Comparison of ENCODE assay signal across 17 cellular contexts in the genomic region with DNA sequence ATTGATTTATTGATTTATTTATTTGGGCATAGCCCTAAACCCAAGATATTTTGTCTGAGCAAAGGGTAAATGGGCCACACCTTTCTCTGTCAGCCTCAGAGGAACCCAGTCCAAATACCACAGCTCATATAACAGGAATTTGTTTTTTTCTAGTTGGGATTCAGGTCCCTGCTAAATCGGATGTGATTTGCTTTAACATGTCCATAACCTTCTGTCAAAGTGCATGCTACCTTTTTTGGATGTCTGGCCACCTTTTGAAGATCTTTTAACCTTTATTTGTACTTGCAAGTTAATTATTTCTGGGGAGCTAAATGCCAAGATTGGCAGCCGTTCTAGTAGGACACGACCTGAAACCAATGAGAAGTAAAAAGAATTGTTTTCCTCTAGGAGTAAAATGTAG.
A peak's percentile ranks its signal among the peaks of the same experiment; 100 is the strongest.
DNase-seq lines count a peak whose midpoint lies in the region; ATAC-seq, FAIRE-seq and TF ChIP-seq lines count a peak whose summit lies in the region.
"Had no signal": no experiment of that assay in that cellular context is flagged by ENCODE, and none has a peak within 500 bp of the region (broad histone marks: within the 10 kb centered on the region; RNA-seq: fewer than 3 reads in every experiment).

No MANE protein-coding gene starts in this region.

- H3K27ac Mint-ChIP-seq in MCF 10A (ENCODE audit: low read depth, unreplicated experiment) = peak overlapping the region; percentile 93
- no peak overlapping the region for H3K27ac Mint-ChIP-seq in astrocyte (ENCODE audit: unreplicated experiment)
- no peak overlapping the region for H3K27ac Mint-ChIP-seq in activated T-cell treated with anti-CD3 and anti-CD28 coated beads, Interleukin-2, amount 50 U/mL, for 72 hours

- no peaks in the 10 kb centered on the region for H3K9me3 Mint-ChIP-seq in MCF 10A (ENCODE audit: unreplicated experiment)
- no peaks in the 10 kb centered on the region for H3K9me3 Mint-ChIP-seq in astrocyte (ENCODE audit: unreplicated experiment)
- H3K9me3 Mint-ChIP-seq in activated T-cell treated with anti-CD3 and anti-CD28 coated beads, Interleukin-2, amount 50 U/mL, for 72 hours = no peaks in the 10 kb centered on the region
- H3K9me3 Mint-ChIP-seq: GM23338 had no signal

- H3K79me2 ChIP-seq in astrocyte (ENCODE audit: insufficient read depth, low read length) = no peaks in the 10 kb centered on the region
- no peaks in the 10 kb centered on the region for H3K79me2 ChIP-seq in smooth muscle cell (ENCODE audit: low read depth)

- no TSS peak for BruUV-seq in MCF 10A (replicated peaks; lab: Mats Ljungman, UMichigan)

- no peak for TF ChIP-seq POLR2A in breast epithelium (IDR thresholded peaks at IDR 0.05)

- no peak for TF ChIP-seq CTCF in MCF 10A (IDR thresholded peaks at IDR 0.05; ENCODE audit: unreplicated experiment)
- TF ChIP-seq CTCF in breast epithelium (IDR thresholded peaks at IDR 0.05) = no peak
- no peak for TF ChIP-seq CTCF in astrocyte (IDR thresholded peaks at IDR 0.05; ENCODE audit: insufficient read depth, low read depth, low read length)
- no peak for TF ChIP-seq CTCF in foreskin keratinocyte (conservative IDR thresholded peaks at IDR 0.05)
- no peak for TF ChIP-seq CTCF in smooth muscle cell (IDR thresholded peaks at IDR 0.05; ENCODE audit: borderline replicate concordance, insufficient read depth, poor library complexity, severe bottlenecking)

- H3K4me3 ChIP-seq in breast epithelium (no peak overlapping the region), astrocyte (ENCODE audit: insufficient read depth, low read depth, low read length) (no peak overlapping the region), smooth muscle cell (no peak overlapping the region)
- H3K4me3 ChIP-seq: GM23338, MG63 had no signal

- peak; percentile 59 for ATAC-seq in foreskin keratinocyte
- ATAC-seq in activated T-cell treated with anti-CD3 and anti-CD28 coated beads, Interleukin-2, amount 50 U/mL, for 72 hours (replicated peaks in 1 of 2) = no peak
- no peak for ATAC-seq in GM19395 (IDR thresholded peaks at IDR 0.05; ENCODE audit: unreplicated experiment)
- no peak for ATAC-seq in HG02642 (IDR thresholded peaks at IDR 0.05; ENCODE audit: poor library complexity, unreplicated experiment)
- ATAC-seq: GM23338 had no signal

- H3K27ac ChIP-seq in breast epithelium (no peak overlapping the region), astrocyte (ENCODE audit: low read depth, low read length) (no peak overlapping the region), foreskin keratinocyte (peak overlapping the region; percentile 66), smooth muscle cell (ENCODE audit: low read depth) (peak overlapping the region; percentile 6)
- H3K27ac ChIP-seq: 22Rv1, C4-2B had no signal

- POLR2A ChIA-PET in MCF 10A (lab: Yijun Ruan, JAX) = interaction anchor here (1.0 to 2.8 kb wide), 11 partner anchors 8 to 312 kb away, joined by 3 to 18 read pairs (median 4); a partner anchor contains a TSS

- H3K27me3 Mint-ChIP-seq in MCF 10A (ENCODE audit: insufficient read depth, unreplicated experiment) (no peaks in the 10 kb centered on the region), astrocyte (ENCODE audit: low read depth, unreplicated experiment) (no peaks in the 10 kb centered on the region)
- peaks cover 5% of the 10 kb centered on the region for H3K27me3 Mint-ChIP-seq in activated T-cell treated with anti-CD3 and anti-CD28 coated beads, Interleukin-2, amount 50 U/mL, for 72 hours (ENCODE audit: low read depth)

- no peaks in the 10 kb centered on the region for H3K36me3 Mint-ChIP-seq in MCF 10A (ENCODE audit: insufficient read depth, unreplicated experiment)
- H3K36me3 Mint-ChIP-seq in astrocyte (ENCODE audit: low read depth, unreplicated experiment) = no peaks in the 10 kb centered on the region
- no peaks in the 10 kb centered on the region for H3K36me3 Mint-ChIP-seq in activated T-cell treated with anti-CD3 and anti-CD28 coated beads, Interleukin-2, amount 50 U/mL, for 72 hours (ENCODE audit: insufficient read depth in 2 of 2)

- peaks cover 29% of the 10 kb centered on the region for H3K4me1 Mint-ChIP-seq in MCF 10A (ENCODE audit: insufficient read depth, unreplicated experiment)
- peaks cover 6% of the 10 kb centered on the region for H3K4me1 Mint-ChIP-seq in astrocyte (ENCODE audit: low read depth, unreplicated experiment)
- H3K4me1 Mint-ChIP-seq in activated T-cell treated with anti-CD3 and anti-CD28 coated beads, Interleukin-2, amount 50 U/mL, for 72 hours (ENCODE audit: low read depth) = no peaks in the 10 kb centered on the region

- H3K4me2 ChIP-seq in astrocyte (ENCODE audit: low read length) (no peak overlapping the region), smooth muscle cell (no peak overlapping the region)
- H3K4me2 ChIP-seq: GM23338 had no signal

- H3K36me3 ChIP-seq in breast epithelium (no peaks in the 10 kb centered on the region), astrocyte (ENCODE audit: insufficient read depth, low read length) (no peaks in the 10 kb centered on the region), smooth muscle cell (ENCODE audit: low read depth) (no peaks in the 10 kb centered on the region)
- H3K36me3 ChIP-seq: MG63 had no signal

- H3K9ac ChIP-seq in astrocyte (ENCODE audit: low read length) = no peak overlapping the region
- H3K9ac ChIP-seq in smooth muscle cell (ENCODE audit: low read depth) = no peak overlapping the region

- H2AFZ ChIP-seq in astrocyte (ENCODE audit: low read depth, low read length) = no peak overlapping the region
- no peak overlapping the region for H2AFZ ChIP-seq in smooth muscle cell (ENCODE audit: low read depth)
- H2AFZ ChIP-seq: GM23338 had no signal

- no peak for DNase-seq in MCF 10A (ENCODE audit: unreplicated experiment)
- no peak for DNase-seq in breast epithelium (ENCODE audit: low spot score in 2 of 2)
- DNase-seq in astrocyte (ENCODE audit: low read depth) = peak; percentile 9
- DNase-seq in foreskin keratinocyte = peak in 1 of 2 donors; percentile 83
- no peak for DNase-seq in smooth muscle cell (lab: John Stamatoyannopoulos, UW; ENCODE audit: unreplicated experiment)
- no peak for DNase-seq in activated T-cell treated with anti-CD3 and anti-CD28 coated beads, Interleukin-2, amount 50 U/mL, for 72 hours
- DNase-seq: COR-L47, DMS79, KG1, MG63, NCI-H1694 treated with DMSO at 0.1 percent for 48 hours had no signal

- H3K27me3 ChIP-seq in breast epithelium (no peaks in the 10 kb centered on the region), astrocyte (ENCODE audit: insufficient read depth, low read length) (no peaks in the 10 kb centered on the region), foreskin keratinocyte (no peaks in the 10 kb centered on the region), smooth muscle cell (ENCODE audit: low read depth) (no peaks in the 10 kb centered on the region)
- H3K27me3 ChIP-seq: MG63 had no signal

- no peak overlapping the region for H3K4me3 Mint-ChIP-seq in MCF 10A (ENCODE audit: unreplicated experiment)
- no peak overlapping the region for H3K4me3 Mint-ChIP-seq in astrocyte (ENCODE audit: unreplicated experiment)
- H3K4me3 Mint-ChIP-seq in activated T-cell treated with anti-CD3 and anti-CD28 coated beads, Interleukin-2, amount 50 U/mL, for 72 hours = no peak overlapping the region
- H3K4me3 Mint-ChIP-seq: GM23338 had no signal

- H3K9me3 ChIP-seq in breast epithelium = no peaks in the 10 kb centered on the region
- no peaks in the 10 kb centered on the region for H3K9me3 ChIP-seq in astrocyte (ENCODE audit: insufficient read depth, low read depth, low read length)
- no peaks in the 10 kb centered on the region for H3K9me3 ChIP-seq in smooth muscle cell (replicated peaks; ENCODE audit: low read depth)
- H3K9me3 ChIP-seq: MG63 had no signal

- no peaks in the 10 kb centered on the region for H3K4me1 ChIP-seq in breast epithelium
- no peaks in the 10 kb centered on the region for H3K4me1 ChIP-seq in astrocyte (ENCODE audit: insufficient read depth, low read length)
- H3K4me1 ChIP-seq in foreskin keratinocyte = peaks cover 30% of the 10 kb centered on the region
- H3K4me1 ChIP-seq in smooth muscle cell (ENCODE audit: low read depth) = no peaks in the 10 kb centered on the region

- FAIRE-seq in astrocyte (lab: Jason Lieb, UNC) = no peak
- FAIRE-seq: GM12892 had no signal

- intact Hi-C loops in MCF 10A (cut with micrococcal nuclease) (no loop called here), breast epithelium (cut with DNase I; ENCODE audit: low total_unique reads) (no loop called here)

- CTCF ChIA-PET in MCF 10A (lab: Yijun Ruan, JAX) = interaction anchor here (0.5 to 2.9 kb wide), 8 partner anchors 9 to 551 kb away, joined by 3 to 13 read pairs (median 3); a partner anchor contains a TSS

- no peaks in the 10 kb centered on the region for H4K20me1 ChIP-seq in astrocyte (ENCODE audit: insufficient read depth, low read length)
- H4K20me1 ChIP-seq in smooth muscle cell (ENCODE audit: low read depth) = no peaks in the 10 kb centered on the region

- no peaks in the 10 kb centered on the region for H3F3A ChIP-seq in smooth muscle cell (ENCODE audit: low read depth)

- 85% methylated on average over 3 of the region's 3 CpGs for WGBS in smooth muscle cell (ENCODE audit: low lambda C conversion rate)

Comparison
In these comparisons a context has a peak if more than half of its experiments do, and no peak if none do; other contexts are left out.
1. H3K27ac ChIP-seq: peak in foreskin keratinocyte (single experiment) and smooth muscle cell (single experiment); none in breast epithelium (0 of 2) and astrocyte (single experiment).